1 cellular context compared by ENCODE assay signal in genomic region chr3:123790254-123791072, GRCh38.
TF ChIP-seq lines count a peak whose summit lies in the region.

No MANE protein-coding gene starts in this region.

TF ChIP-seq in IMR-90, 13 proteins besides CTCF, POLR2A, EP300 and RAD21:
- TF ChIP-seq MXI1 (IDR thresholded peaks at IDR 0.05; ENCODE audit: borderline replicate concordance, low read depth, low read length) (no peak), ELK1 (IDR thresholded peaks at IDR 0.05; ENCODE audit: borderline replicate concordance, low read depth, low read length) (no peak), FOS (IDR thresholded peaks at IDR 0.05; ENCODE audit: low read depth, low read length) (no peak), BHLHE40 (IDR thresholded peaks at IDR 0.05; ENCODE audit: low read depth, low read length) (no peak), MAZ (IDR thresholded peaks at IDR 0.05; ENCODE audit: borderline replicate concordance, low read depth, low read length) (no peak), SMC3 (IDR thresholded peaks at IDR 0.05; ENCODE audit: low read depth, low read length) (no peak), CHD1 (IDR thresholded peaks at IDR 0.05; ENCODE audit: low read depth, low read length) (no peak), RCOR1 (IDR thresholded peaks at IDR 0.05; ENCODE audit: insufficient replicate concordance, low read length) (no peak), NFE2L2 (IDR thresholded peaks at IDR 0.05; ENCODE audit: low read depth, low read length) (no peak), USF2 (IDR thresholded peaks at IDR 0.05; ENCODE audit: low read depth, low read length) (no peak), MAFK (IDR thresholded peaks at IDR 0.05; ENCODE audit: low read depth, low read length) (no peak), RFX5 (IDR thresholded peaks at IDR 0.05; ENCODE audit: low read depth, low read length) (no peak), CEBPB (IDR thresholded peaks at IDR 0.05; ENCODE audit: low read depth, low read length) (no peak)
